In genomic region chr1:182603646-182604127, GRCh38 we compare ENCODE assay signal across 8 cellular contexts. TPM values are rescaled to one million over a fixed set of nuclear protein-coding genes. Genes with fewer than 3 reads are reported as not detected.
DNase-seq lines count a peak whose midpoint lies in the region; ATAC-seq and TF ChIP-seq lines count a peak whose summit lies in the region.

No MANE protein-coding gene starts in this region.

- peaks cover 10% of the 10 kb centered on the region for H3K27me3 Mint-ChIP-seq in stimulated activated naive CD8-positive, alpha-beta T cell treated with anti-CD3 and anti-CD28 coated beads, Interleukin-15, amount 100 ng/mL, for 72 hours

- H3K27ac Mint-ChIP-seq in stimulated activated naive CD8-positive, alpha-beta T cell treated with anti-CD3 and anti-CD28 coated beads, Interleukin-15, amount 100 ng/mL, for 72 hours, result peak overlapping the region; percentile 88 to 97

- peak; percentile 75 for DNase-seq in DMS53 (lab: John Stamatoyannopoulos, UW)
- DNase-seq in Peyer's patch, result peak in 1 of 3 donors; percentile 27
- DNase-seq in hepatocyte (ENCODE audit: low spot score), result peak; percentile 40
- DNase-seq in stimulated activated naive CD8-positive, alpha-beta T cell treated with anti-CD3 and anti-CD28 coated beads, Interleukin-15, amount 100 ng/mL, for 72 hours, result peak in 1 of 2 donors; percentile 26
- no peak for DNase-seq in dermis blood vessel endothelial cell
- no peak for DNase-seq in GF-D8 (lab: John Stamatoyannopoulos, UW)

- H3K27ac ChIP-seq in Peyer's patch (peak overlapping the region; percentile 12 to 76 (median 48)), hepatocyte (no peak overlapping the region)

- no peaks in the 10 kb centered on the region for H3K79me2 ChIP-seq in hepatocyte

- H4K20me1 ChIP-seq in hepatocyte (ENCODE audit: insufficient read depth, poor library complexity, severe bottlenecking), result no peaks in the 10 kb centered on the region

- WGBS in hepatocyte (ENCODE audit: low lambda C conversion rate, missing lambda C conversion rate), result 12% methylated on average over 8 of the region's 9 CpGs

- H2AFZ ChIP-seq in hepatocyte, result peak overlapping the region; percentile 52

- no peaks in the 10 kb centered on the region for H3K27me3 ChIP-seq in Peyer's patch
- H3K27me3 ChIP-seq in hepatocyte, result peaks cover 3% of the 10 kb centered on the region

- peak; percentile 4 for ATAC-seq in GM21619 (IDR thresholded peaks at IDR 0.05; ENCODE audit: unreplicated experiment)
- peak; percentile 10 for ATAC-seq in stimulated activated naive CD8-positive, alpha-beta T cell treated with anti-CD3 and anti-CD28 coated beads, Interleukin-15, amount 100 ng/mL, for 72 hours
- no peak for ATAC-seq in GM19397 (IDR thresholded peaks at IDR 0.05; ENCODE audit: unreplicated experiment)

- peaks cover 0 to 17% (median 1%) of the 10 kb centered on the region in 4 donors for H3K4me1 ChIP-seq in Peyer's patch
- peaks cover 10% of the 10 kb centered on the region for H3K4me1 ChIP-seq in hepatocyte (ENCODE audit: insufficient read depth)

- H3K36me3 ChIP-seq in Peyer's patch, result no peaks in the 10 kb centered on the region
- H3K36me3 ChIP-seq in hepatocyte (replicated peaks; ENCODE audit: insufficient read depth, low read depth), result no peaks in the 10 kb centered on the region

- peak overlapping the region; percentile 95 for H3K4me2 ChIP-seq in hepatocyte

- no peak for TF ChIP-seq CTCF in Peyer's patch (IDR thresholded peaks at IDR 0.05)
- no peak for TF ChIP-seq CTCF in hepatocyte (IDR thresholded peaks at IDR 0.05; ENCODE audit: poor library complexity)

- H3K4me3 Mint-ChIP-seq in stimulated activated naive CD8-positive, alpha-beta T cell treated with anti-CD3 and anti-CD28 coated beads, Interleukin-15, amount 100 ng/mL, for 72 hours, result no peak overlapping the region

- peaks cover 28% of the 10 kb centered on the region for H3K4me1 Mint-ChIP-seq in stimulated activated naive CD8-positive, alpha-beta T cell treated with anti-CD3 and anti-CD28 coated beads, Interleukin-15, amount 100 ng/mL, for 72 hours

- H3K9me2 ChIP-seq in hepatocyte (replicated peaks; ENCODE audit: insufficient read depth), result no peaks in the 10 kb centered on the region

- TF ChIP-seq POLR2A in Peyer's patch (IDR thresholded peaks at IDR 0.05), result no peak

- H3K4me3 ChIP-seq in Peyer's patch (peak overlapping the region; percentile 30 to 56 (median 54)), hepatocyte (peak overlapping the region; percentile 18)

- H3K9me3 ChIP-seq in Peyer's patch (no peaks in the 10 kb centered on the region), hepatocyte (ENCODE audit: low read depth) (no peaks in the 10 kb centered on the region)

- H3K9me3 Mint-ChIP-seq in stimulated activated naive CD8-positive, alpha-beta T cell treated with anti-CD3 and anti-CD28 coated beads, Interleukin-15, amount 100 ng/mL, for 72 hours, result no peaks in the 10 kb centered on the region

RNA-seq across cellular contexts. Expression of gene RGS16, which starts 0.5 kb away (rescaled TPM):
- under 1 TPM in 1 of 4 donors, not detected in 3; 0.40 TPM for total RNA-seq in Peyer's patch
- total RNA-seq in hepatocyte, result 6.3 and 7.3 TPM in 2 replicates
- polyA plus RNA-seq in hepatocyte, result 7.6 and 18.1 TPM in 2 replicates
- 1.2 and 2.0 TPM in 2 replicates for total RNA-seq in dermis blood vessel endothelial cell

RNA-seq across cellular contexts. Expression of gene RNASEL, which starts 14.6 kb away (rescaled TPM):
- total RNA-seq in Peyer's patch, result 10 to 100 TPM; 12.4 to 15.0 (median 13.3) TPM
- 6.8 and 7.5 TPM in 2 replicates for total RNA-seq in hepatocyte
- 4.0 and 5.3 TPM in 2 replicates for polyA plus RNA-seq in hepatocyte
- 2.9 and 3.1 TPM in 2 replicates for total RNA-seq in dermis blood vessel endothelial cell

Comparison
In these comparisons a context has a peak if more than half of its experiments do, and no peak if none do; other contexts are left out.
1. DNase-seq: peak in DMS53 (single experiment) and hepatocyte (single experiment); none in dermis blood vessel endothelial cell (single experiment) and GF-D8 (single experiment).